Comparison of ENCODE assay signal across 15 cellular contexts in the genomic region with DNA sequence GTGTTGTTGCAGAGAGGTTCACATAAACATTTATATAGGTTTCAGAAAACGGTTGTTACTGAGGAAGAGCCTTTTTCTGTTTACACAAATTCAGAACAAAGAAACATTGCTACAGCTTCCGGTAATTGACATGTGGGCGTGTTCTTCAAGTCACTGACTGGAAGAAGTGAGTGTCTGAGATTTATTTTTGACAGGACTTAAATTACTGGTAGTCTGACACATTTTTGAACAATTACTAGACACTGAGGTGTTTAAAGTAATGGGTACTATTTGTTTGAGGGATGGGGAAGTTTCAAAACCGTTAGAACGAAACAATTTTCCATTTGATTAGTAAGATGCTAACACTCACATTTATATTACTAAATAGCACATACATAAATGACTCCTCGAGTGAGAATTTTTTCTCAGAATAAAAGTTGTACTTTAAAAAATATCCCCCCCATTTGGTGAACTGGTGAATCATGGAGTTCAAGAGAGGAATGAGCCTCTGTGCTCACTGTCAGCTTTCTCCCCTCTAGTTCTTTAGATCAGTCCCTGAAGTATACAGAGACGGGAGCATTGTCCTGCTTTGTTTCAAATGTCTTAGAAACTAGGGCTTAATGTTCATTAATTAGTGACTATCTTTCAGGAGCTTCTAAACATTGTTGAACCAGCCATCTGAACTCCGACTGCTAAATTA.
A peak's percentile ranks its signal among the peaks of the same experiment; 100 is the strongest.
DNase-seq lines count a peak whose midpoint lies in the region; ATAC-seq, FAIRE-seq and TF ChIP-seq lines count a peak whose summit lies in the region.
"Had no signal": no experiment of that assay in that cellular context is flagged by ENCODE, and none has a peak within 500 bp of the region (broad histone marks: within the 10 kb centered on the region; RNA-seq: fewer than 3 reads in every experiment).

No MANE protein-coding gene starts in this region.

- H3K4me1 Mint-ChIP-seq in neural crest cell: peaks cover 23% of the 10 kb centered on the region
- H3K4me1 Mint-ChIP-seq: activated naive CD8-positive, alpha-beta T cell treated with anti-CD3 and anti-CD28 coated beads, Interleukin-2, amount 10 ng/mL, durations not matched to agents 7 days and 5 days had no signal

- H3K9ac ChIP-seq in GM12878 (ENCODE audit: control insufficient read depth, insufficient read depth, low read length) (no peak overlapping the region), kidney (ENCODE audit: low read length in 2 of 2) (no peak overlapping the region)

- no peak overlapping the region for H3K4me3 Mint-ChIP-seq in neural crest cell
- H3K4me3 Mint-ChIP-seq: activated naive CD8-positive, alpha-beta T cell treated with anti-CD3 and anti-CD28 coated beads, Interleukin-2, amount 10 ng/mL, durations not matched to agents 7 days and 5 days; type B pancreatic cell had no signal

- H3K36me3 Mint-ChIP-seq in neural crest cell (ENCODE audit: low read depth): peaks cover 3% of the 10 kb centered on the region
- H3K36me3 Mint-ChIP-seq: activated naive CD8-positive, alpha-beta T cell treated with anti-CD3 and anti-CD28 coated beads, Interleukin-2, amount 10 ng/mL, durations not matched to agents 7 days and 5 days had no signal

- H3K36me3 ChIP-seq in GM12878 (ENCODE audit: control insufficient read depth in 2 of 2, insufficient read depth in 2 of 2, low read length in 1 of 2) (no peaks in the 10 kb centered on the region), kidney (ENCODE audit: control insufficient read depth in 1 of 2, insufficient read depth in 2 of 2, low read length in 2 of 2) (no peaks in the 10 kb centered on the region)
- H3K36me3 ChIP-seq: neutrophil had no signal

- SMC1A ChIA-PET in GM12878 (lab: Charles Lee; ENCODE audit: uncharacterized antibody, unreplicated experiment): interaction anchor here (1.2 to 1.6 kb wide), 2 partner anchors 71 to 96 kb away, joined by 3 read pairs; no protein-coding TSS in a partner anchor

- H2AFZ ChIP-seq in GM12878 (ENCODE audit: control insufficient read depth, low read depth, low read length): no peak overlapping the region

- H3K4me1 ChIP-seq in GM12878 (ENCODE audit: control insufficient read depth, insufficient read depth, low read length) (no peaks in the 10 kb centered on the region), kidney (ENCODE audit: control insufficient read depth in 1 of 2, insufficient read depth in 1 of 2, low read depth in 1 of 2, low read length in 2 of 2) (no peaks in the 10 kb centered on the region)

- H3K27ac Mint-ChIP-seq in neural crest cell (ENCODE audit: unreplicated experiment): peak overlapping the region; percentile 82
- H3K27ac Mint-ChIP-seq: activated naive CD8-positive, alpha-beta T cell treated with anti-CD3 and anti-CD28 coated beads, Interleukin-2, amount 10 ng/mL, durations not matched to agents 7 days and 5 days; type B pancreatic cell had no signal

- DNase-seq in DMS153 treated with DMSO at 0.1 percent for 48 hours (lab: John Stamatoyannopoulos, UW; ENCODE audit: unreplicated experiment) (peak; percentile 8), NCI-H748 (lab: John Stamatoyannopoulos, UW; ENCODE audit: unreplicated experiment) (peak; percentile 68), GM12878 (ENCODE audit: low read depth, low spot score) (no peak), neural crest cell (ENCODE audit: low read depth, low spot score) (no peak), kidney (no peak)
- DNase-seq: activated naive CD8-positive, alpha-beta T cell treated with anti-CD3 and anti-CD28 coated beads, Interleukin-2, amount 10 ng/mL, durations not matched to agents 7 days and 5 days; effector CD4-positive, alpha-beta T cell; Kasumi-1; NCI-H510A had no signal

- H3K9me3 Mint-ChIP-seq in neural crest cell: peaks cover 13% of the 10 kb centered on the region
- H3K9me3 Mint-ChIP-seq: activated naive CD8-positive, alpha-beta T cell treated with anti-CD3 and anti-CD28 coated beads, Interleukin-2, amount 10 ng/mL, durations not matched to agents 7 days and 5 days had no signal

- WGBS in GM12878 (ENCODE audit: insufficient coverage, insufficient replicate concordance, low lambda C conversion rate, missing lambda C conversion rate): 10% methylated on average over 8 of the region's 8 CpGs

- no TSS peak for BruUV-seq in GM12878 (replicated peaks; lab: Mats Ljungman, UMichigan)

- no peaks in the 10 kb centered on the region for H3K27me3 ChIP-seq in GM12878 (replicated peaks in 1 of 2; ENCODE audit: control insufficient read depth in 2 of 2, insufficient read depth in 2 of 2, low read length in 1 of 2)

- TF ChIP-seq CTCF in GM12878 (IDR thresholded peaks at IDR 0.05 in 2 of 3, conservative IDR thresholded peaks at IDR 0.05 in 1 of 3; ENCODE audit: control insufficient read depth in 2 of 3, extremely low read depth in 1 of 3, insufficient read depth in 1 of 3, low read depth in 3 of 3, low read length in 3 of 3) (no peak), neural crest cell (conservative IDR thresholded peaks at IDR 0.05) (no peak), kidney (IDR thresholded peaks at IDR 0.05; ENCODE audit: borderline replicate concordance, extremely low read depth, insufficient read depth) (no peak)

- CTCF ChIA-PET in GM12878 (lab: Yijun Ruan, JAX): no interaction called here

- in situ Hi-C loops in GM12878 (cut with MboI): no loop called here

- no peak overlapping the region for H3K4me3 ChIP-seq in GM12878
- H3K4me3 ChIP-seq in kidney (ENCODE audit: low read length in 2 of 2): no peak overlapping the region

- no peak for TF ChIP-seq RAD21 in GM12878 (IDR thresholded peaks at IDR 0.05; ENCODE audit: insufficient read depth, low read depth, low read length)

- H3K9me3 ChIP-seq in GM12878 (replicated peaks; ENCODE audit: control insufficient read depth, insufficient read depth, low read length) (no peaks in the 10 kb centered on the region), kidney (ENCODE audit: control insufficient read depth in 1 of 2, low read length in 2 of 2) (no peaks in the 10 kb centered on the region)
- H3K9me3 ChIP-seq: neutrophil had no signal

- H3K27me3 Mint-ChIP-seq in neural crest cell (ENCODE audit: low read depth): no peaks in the 10 kb centered on the region

- no peak overlapping the region for H3K4me2 ChIP-seq in GM12878 (ENCODE audit: control insufficient read depth, insufficient read depth)

- ATAC-seq in GM12878: peak; percentile 52
- ATAC-seq in GM19023 (IDR thresholded peaks at IDR 0.05; ENCODE audit: unreplicated experiment): no peak
- no peak for ATAC-seq in HG03095 (IDR thresholded peaks at IDR 0.05; ENCODE audit: unreplicated experiment)
- ATAC-seq in HG02763 (IDR thresholded peaks at IDR 0.05; ENCODE audit: unreplicated experiment): no peak

- POLR2A ChIA-PET in GM12878 (lab: Charles Lee): no interaction called here

- intact Hi-C loops in GM12878 (cut with micrococcal nuclease; ENCODE audit: unreplicated experiment): no loop called here
- intact Hi-C loops in kidney (cut with DNase I): no loop called here

- no peak for TF ChIP-seq EP300 in GM12878 (IDR thresholded peaks at IDR 0.05; ENCODE audit: borderline replicate concordance in 1 of 2, control insufficient read depth in 1 of 2, low read depth in 2 of 2, low read length in 2 of 2)

- TF ChIP-seq POLR2A in GM12878 (IDR thresholded peaks at IDR 0.05; ENCODE audit: low read depth, low read length): no peak

- no peaks in the 10 kb centered on the region for H4K20me1 ChIP-seq in GM12878 (ENCODE audit: control insufficient read depth, insufficient read depth)

- H3K27ac ChIP-seq in GM12878 (ENCODE audit: control insufficient read depth, insufficient read depth): no peak overlapping the region
- H3K27ac ChIP-seq in kidney (ENCODE audit: low read depth in 2 of 2, low read length in 2 of 2): no peak overlapping the region
- H3K27ac ChIP-seq: neutrophil had no signal

- RAD21 ChIA-PET in GM12878 (lab: Charles Lee; ENCODE audit: unreplicated experiment): interaction anchor here (0.9 kb wide), 1 partner anchor 38 kb away, joined by 3 read pairs; no protein-coding TSS in a partner anchor

- FAIRE-seq in GM12878 (lab: Jason Lieb, UNC) (no peak), kidney (lab: Jason Lieb, UNC) (no peak)
- FAIRE-seq: D721Med had no signal

- no peaks in the 10 kb centered on the region for H3K79me2 ChIP-seq in GM12878 (ENCODE audit: control insufficient read depth, insufficient read depth, low read length)

TF ChIP-seq in GM12878, 131 proteins besides CTCF, POLR2A, EP300 and RAD21 (continues in another document):
- TF ChIP-seq TCF7 (IDR thresholded peaks at IDR 0.05; ENCODE audit: borderline replicate concordance): no peak
- TF ChIP-seq, protein P1, sequence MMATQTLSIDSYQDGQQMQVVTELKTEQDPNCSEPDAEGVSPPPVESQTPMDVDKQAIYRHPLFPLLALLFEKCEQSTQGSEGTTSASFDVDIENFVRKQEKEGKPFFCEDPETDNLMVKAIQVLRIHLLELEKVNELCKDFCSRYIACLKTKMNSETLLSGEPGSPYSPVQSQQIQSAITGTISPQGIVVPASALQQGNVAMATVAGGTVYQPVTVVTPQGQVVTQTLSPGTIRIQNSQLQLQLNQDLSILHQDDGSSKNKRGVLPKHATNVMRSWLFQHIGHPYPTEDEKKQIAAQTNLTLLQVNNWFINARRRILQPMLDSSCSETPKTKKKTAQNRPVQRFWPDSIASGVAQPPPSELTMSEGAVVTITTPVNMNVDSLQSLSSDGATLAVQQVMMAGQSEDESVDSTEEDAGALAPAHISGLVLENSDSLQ (IDR thresholded peaks at IDR 0.05): 0 out of 2 replicates have a peak, but pooled peaks have one; percentile 23
- TF ChIP-seq IKZF2 (IDR thresholded peaks at IDR 0.05): no peak
- TF ChIP-seq ZNF24 (IDR thresholded peaks at IDR 0.05): no peak
- no peak for TF ChIP-seq MYB (IDR thresholded peaks at IDR 0.05; ENCODE audit: borderline replicate concordance, low read depth, low read length)
- TF ChIP-seq, protein P2, sequence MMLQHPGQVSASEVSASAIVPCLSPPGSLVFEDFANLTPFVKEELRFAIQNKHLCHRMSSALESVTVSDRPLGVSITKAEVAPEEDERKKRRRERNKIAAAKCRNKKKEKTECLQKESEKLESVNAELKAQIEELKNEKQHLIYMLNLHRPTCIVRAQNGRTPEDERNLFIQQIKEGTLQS (IDR thresholded peaks at IDR 0.05; ENCODE audit: borderline replicate concordance, extremely low read depth, low read depth, low read length): no peak
- no peak for TF ChIP-seq BCL11A (IDR thresholded peaks at IDR 0.05; ENCODE audit: low read depth, low read length)
- no peak for TF ChIP-seq EZH2 (IDR thresholded peaks at IDR 0.05; ENCODE audit: borderline replicate concordance, control insufficient read depth, low read depth, low read length)
- TF ChIP-seq NR2C2 (IDR thresholded peaks at IDR 0.05; ENCODE audit: borderline replicate concordance, control insufficient read depth, insufficient read length, low read depth): no peak
- TF ChIP-seq SIX5 (IDR thresholded peaks at IDR 0.05; ENCODE audit: low read depth, low read length, severe bottlenecking): no peak

Comparison
In these comparisons a context has a peak if more than half of its experiments do, and no peak if none do; other contexts are left out.
1. DNase-seq: peak in DMS153 treated with DMSO at 0.1 percent for 48 hours (single experiment) and NCI-H748 (single experiment); none in GM12878 (single experiment), neural crest cell (single experiment) and kidney (single experiment).